14 cellular contexts compared by ENCODE assay signal in the genomic region with DNA sequence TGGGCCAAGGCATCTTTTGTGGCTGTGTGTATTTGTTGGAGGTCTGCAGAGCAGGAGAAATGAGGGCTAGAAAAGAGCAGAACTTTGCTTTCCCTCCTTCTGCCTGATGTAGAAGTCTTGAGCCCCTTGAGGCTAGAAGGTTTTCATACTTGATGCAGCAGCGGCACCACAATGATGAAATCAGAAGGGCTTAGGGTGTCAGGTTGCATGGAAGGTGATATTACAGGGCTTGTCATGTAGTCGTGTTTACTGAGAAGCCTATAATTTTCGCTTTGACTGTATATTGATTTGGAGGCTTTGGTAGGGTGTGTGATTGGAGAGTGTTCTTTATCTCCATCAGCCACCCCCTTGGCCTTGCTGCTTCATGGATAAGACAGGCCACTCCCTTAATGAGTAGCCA.
DNase-seq lines count a peak whose midpoint lies in the region; ATAC-seq, FAIRE-seq and TF ChIP-seq lines count a peak whose summit lies in the region.
"Had no signal": no experiment of that assay in that cellular context is flagged by ENCODE, and none has a peak within 500 bp of the region (broad histone marks: within the 10 kb centered on the region; RNA-seq: fewer than 3 reads in every experiment).

No MANE protein-coding gene starts in this region.

- no TSS peak for BruUV-seq in HepG2 (replicated peaks; lab: Mats Ljungman, UMichigan)

- WGBS in HepG2 (ENCODE audit: low lambda C conversion rate): 0% methylated on average over 3 of the region's 3 CpGs
- WGBS in right lobe of liver (ENCODE audit: insufficient coverage, low coverage, low lambda C conversion rate, missing lambda C conversion rate): 96% methylated on average over 3 of the region's 3 CpGs
- 87 to 100% methylated on average over 1 to 3 of the region's 3 CpGs for WGBS in endodermal cell (ENCODE audit: insufficient coverage in 1 of 2, insufficient read length in 1 of 2), 2 experiments
- WGBS in body of pancreas, 2 donors: 68 to 76% methylated on average over 3 of the region's 3 CpGs

- no peak overlapping the region for H3K9ac ChIP-seq in HepG2 (ENCODE audit: insufficient read depth, low read depth, low read length)
- no peak overlapping the region for H3K9ac ChIP-seq in endodermal cell (ENCODE audit: extremely low read depth, low read length, poor library complexity, severe bottlenecking)

- no peaks in the 10 kb centered on the region for H4K20me1 ChIP-seq in HepG2 (ENCODE audit: insufficient read depth, low read length)

- POLR2A ChIA-PET in HepG2 (lab: Yijun Ruan, JAX): interaction anchor here (1.0 kb wide), 1 partner anchor 206 kb away, joined by 4 read pairs; no protein-coding TSS in a partner anchor
- POLR2A ChIA-PET in activated CD4-positive, alpha-beta memory T cell treated with anti-CD3 and anti-CD28 coated beads, Interleukin-2, amount 10 ng/mL, durations not matched to agents 7 days and 5 days (lab: Charles Lee): no interaction called here

- H3K4me2 ChIP-seq in HepG2 (ENCODE audit: low read depth, low read length): peak overlapping the region; percentile 34; the same call in 1 of the 2 replicates

- DNase-seq in HepG2 (ENCODE audit: low spot score) (no peak), right lobe of liver (no peak), NCI-H2227 (lab: John Stamatoyannopoulos, UW; ENCODE audit: unreplicated experiment) (peak; percentile 70), epithelial cell of esophagus (ENCODE audit: low read depth) (peak; percentile 54), endodermal cell (no peak), hippocampal formation (lab: John Stamatoyannopoulos, UW) (no peak), body of pancreas (no peak)
- no peak for DNase-seq in activated CD4-positive, alpha-beta memory T cell treated with anti-CD3 and anti-CD28 coated beads, Interleukin-2, amount 10 ng/mL, durations not matched to agents 7 days and 5 days
- DNase-seq: activated CD4-positive, alpha-beta T cell treated with anti-CD3 and anti-CD28 coated beads, Interleukin-2, amount 10 ng/mL, durations not matched to agents 24 days and 14 days; activated naive CD4-positive, alpha-beta T cell treated with anti-CD3 and anti-CD28 coated beads, Interleukin-2, amount 10 ng/mL, durations not matched to agents 7 days and 5 days; CD4-positive, CD25-positive, alpha-beta regulatory T cell; erythroblast; RPMI8226 had no signal

- peak; percentile 40; the same call in 2 of the 3 replicates for ATAC-seq in HepG2
- no peak for ATAC-seq in right lobe of liver
- no peak for ATAC-seq in body of pancreas

- TF ChIP-seq RAD21 in HepG2 (CRISPR knock-in tag; IDR thresholded peaks at IDR 0.05): no peak

- H3K9me3 ChIP-seq in HepG2 (ENCODE audit: low read length) (no peaks in the 10 kb centered on the region), right lobe of liver (no peaks in the 10 kb centered on the region), endodermal cell (ENCODE audit: control insufficient read depth, low read length) (no peaks in the 10 kb centered on the region), body of pancreas (no peaks in the 10 kb centered on the region)

- TF ChIP-seq CTCF in HepG2 (CRISPR knock-in tag; IDR thresholded peaks at IDR 0.05): no peak
- no peak for TF ChIP-seq CTCF in right lobe of liver (IDR thresholded peaks at IDR 0.05)
- TF ChIP-seq CTCF in epithelial cell of esophagus (IDR thresholded peaks at IDR 0.05; ENCODE audit: insufficient read depth, low read depth, low read length, missing control alignments): no peak
- TF ChIP-seq CTCF in endodermal cell (conservative IDR thresholded peaks at IDR 0.05): no peak
- TF ChIP-seq CTCF in body of pancreas (IDR thresholded peaks at IDR 0.05): no peak

- H3K4me3 ChIP-seq in HepG2 (replicated peaks in 1 of 3; ENCODE audit: insufficient read depth in 1 of 3, low read depth in 2 of 3, low read length in 3 of 3) (no peak overlapping the region), right lobe of liver (no peak overlapping the region), epithelial cell of esophagus (ENCODE audit: low read length) (no peak overlapping the region), endodermal cell (ENCODE audit: low read length) (no peak overlapping the region), body of pancreas (no peak overlapping the region)

- H3K27ac ChIP-seq in HepG2 (ENCODE audit: extremely low read length, insufficient read depth, low read length) (no peak overlapping the region), right lobe of liver (no peak overlapping the region), endodermal cell (ENCODE audit: low read depth, low read length) (no peak overlapping the region), body of pancreas (no peak overlapping the region)

- no peak overlapping the region for H3K27ac Mint-ChIP-seq in endodermal cell
- no peak overlapping the region for H3K27ac Mint-ChIP-seq in activated CD4-positive, alpha-beta memory T cell treated with anti-CD3 and anti-CD28 coated beads, Interleukin-2, amount 10 ng/mL, durations not matched to agents 7 days and 5 days
- H3K27ac Mint-ChIP-seq: activated CD4-positive, alpha-beta T cell treated with anti-CD3 and anti-CD28 coated beads, Interleukin-2, amount 10 ng/mL, durations not matched to agents 24 days and 14 days; activated naive CD4-positive, alpha-beta T cell treated with anti-CD3 and anti-CD28 coated beads, Interleukin-2, amount 10 ng/mL, durations not matched to agents 7 days and 5 days; CD4-positive, CD25-positive, alpha-beta regulatory T cell had no signal

- no peak for TF ChIP-seq EP300 in HepG2 (IDR thresholded peaks at IDR 0.05; ENCODE audit: low read depth in 2 of 2, low read length in 2 of 2)
- TF ChIP-seq EP300 in HepG2 (CRISPR knock-in tag; IDR thresholded peaks at IDR 0.05; ENCODE audit: borderline replicate concordance): no peak

- intact Hi-C loops in HepG2 (cut with micrococcal nuclease; ENCODE audit: unreplicated experiment): no loop called here
- intact Hi-C loops in right lobe of liver (cut with DNase I): no loop called here
- intact Hi-C loops in body of pancreas (cut with DNase I): no loop called here

- TF ChIP-seq POLR2A in HepG2 (IDR thresholded peaks at IDR 0.05; ENCODE audit: insufficient read depth in 1 of 2, low read depth in 2 of 2, low read length in 2 of 2) (no peak), right lobe of liver (IDR thresholded peaks at IDR 0.05) (no peak), body of pancreas (IDR thresholded peaks at IDR 0.05) (no peak)

- no peak overlapping the region for H3K4me3 Mint-ChIP-seq in endodermal cell
- H3K4me3 Mint-ChIP-seq in activated CD4-positive, alpha-beta memory T cell treated with anti-CD3 and anti-CD28 coated beads, Interleukin-2, amount 10 ng/mL, durations not matched to agents 7 days and 5 days: no peak overlapping the region
- H3K4me3 Mint-ChIP-seq: activated CD4-positive, alpha-beta T cell treated with anti-CD3 and anti-CD28 coated beads, Interleukin-2, amount 10 ng/mL, durations not matched to agents 24 days and 14 days; activated naive CD4-positive, alpha-beta T cell treated with anti-CD3 and anti-CD28 coated beads, Interleukin-2, amount 10 ng/mL, durations not matched to agents 7 days and 5 days; CD4-positive, CD25-positive, alpha-beta regulatory T cell had no signal

- H2AFZ ChIP-seq in HepG2 (ENCODE audit: low read length): no peak overlapping the region

- H3K36me3 Mint-ChIP-seq in endodermal cell (ENCODE audit: low read depth): no peaks in the 10 kb centered on the region
- no peaks in the 10 kb centered on the region for H3K36me3 Mint-ChIP-seq in activated CD4-positive, alpha-beta memory T cell treated with anti-CD3 and anti-CD28 coated beads, Interleukin-2, amount 10 ng/mL, durations not matched to agents 7 days and 5 days (ENCODE audit: low read depth)
- H3K36me3 Mint-ChIP-seq: activated naive CD4-positive, alpha-beta T cell treated with anti-CD3 and anti-CD28 coated beads, Interleukin-2, amount 10 ng/mL, durations not matched to agents 7 days and 5 days; CD4-positive, CD25-positive, alpha-beta regulatory T cell had no signal

- no peak for FAIRE-seq in HepG2 (lab: Jason Lieb, UNC)
- FAIRE-seq: urothelium cell line had no signal

- H3K27me3 ChIP-seq in HepG2 (ENCODE audit: control insufficient read depth in 1 of 2, insufficient read depth in 2 of 2, low read length in 2 of 2) (peaks cover 0 to 7% of the 10 kb centered on the region in 2 experiments; a peak in 3 of 5 replicates), right lobe of liver (no peaks in the 10 kb centered on the region), endodermal cell (ENCODE audit: control insufficient read depth, insufficient read depth, low read length, poor library complexity, severe bottlenecking) (no peaks in the 10 kb centered on the region), body of pancreas (no peaks in the 10 kb centered on the region)

- H3K4me1 Mint-ChIP-seq in endodermal cell: peaks cover 26% of the 10 kb centered on the region
- no peaks in the 10 kb centered on the region for H3K4me1 Mint-ChIP-seq in activated CD4-positive, alpha-beta memory T cell treated with anti-CD3 and anti-CD28 coated beads, Interleukin-2, amount 10 ng/mL, durations not matched to agents 7 days and 5 days
- H3K4me1 Mint-ChIP-seq: activated CD4-positive, alpha-beta T cell treated with anti-CD3 and anti-CD28 coated beads, Interleukin-2, amount 10 ng/mL, durations not matched to agents 24 days and 14 days; activated naive CD4-positive, alpha-beta T cell treated with anti-CD3 and anti-CD28 coated beads, Interleukin-2, amount 10 ng/mL, durations not matched to agents 7 days and 5 days; CD4-positive, CD25-positive, alpha-beta regulatory T cell had no signal

- H3K4me1 ChIP-seq in HepG2 (ENCODE audit: insufficient read depth, low read length) (peaks cover 39% of the 10 kb centered on the region), right lobe of liver (peaks cover 0 to 9% (median 0%) of the 10 kb centered on the region in 4 donors), endodermal cell (ENCODE audit: control insufficient read depth, insufficient read depth, low read length) (peaks cover 10% of the 10 kb centered on the region), body of pancreas (no peaks in the 10 kb centered on the region)

- H3K9me3 Mint-ChIP-seq in endodermal cell: no peaks in the 10 kb centered on the region
- H3K9me3 Mint-ChIP-seq in activated CD4-positive, alpha-beta memory T cell treated with anti-CD3 and anti-CD28 coated beads, Interleukin-2, amount 10 ng/mL, durations not matched to agents 7 days and 5 days: no peaks in the 10 kb centered on the region
- H3K9me3 Mint-ChIP-seq: activated CD4-positive, alpha-beta T cell treated with anti-CD3 and anti-CD28 coated beads, Interleukin-2, amount 10 ng/mL, durations not matched to agents 24 days and 14 days; activated naive CD4-positive, alpha-beta T cell treated with anti-CD3 and anti-CD28 coated beads, Interleukin-2, amount 10 ng/mL, durations not matched to agents 7 days and 5 days had no signal

- H3K36me3 ChIP-seq in HepG2 (replicated peaks in 1 of 2; ENCODE audit: control insufficient read depth in 1 of 2, insufficient read depth in 2 of 2, low read length in 2 of 2): no peaks in the 10 kb centered on the region
- H3K36me3 ChIP-seq in right lobe of liver: no peaks in the 10 kb centered on the region
- no peaks in the 10 kb centered on the region for H3K36me3 ChIP-seq in endodermal cell (ENCODE audit: control insufficient read depth, insufficient read depth, low read length)
- H3K36me3 ChIP-seq in body of pancreas (replicated peaks in 1 of 2; ENCODE audit: insufficient read depth in 1 of 2, low read depth in 2 of 2): no peaks in the 10 kb centered on the region

- no peaks in the 10 kb centered on the region for H3K79me2 ChIP-seq in HepG2 (ENCODE audit: insufficient read depth, low read length)

- H3K27me3 Mint-ChIP-seq in endodermal cell (ENCODE audit: insufficient read depth): peaks cover 7% of the 10 kb centered on the region
- peaks cover 8% of the 10 kb centered on the region for H3K27me3 Mint-ChIP-seq in activated CD4-positive, alpha-beta memory T cell treated with anti-CD3 and anti-CD28 coated beads, Interleukin-2, amount 10 ng/mL, durations not matched to agents 7 days and 5 days

- CTCF ChIA-PET in HepG2 (lab: Yijun Ruan, JAX; ENCODE audit: low intra/inter-chr PET ratio, low total read pairs): no interaction called here
- CTCF ChIA-PET in activated CD4-positive, alpha-beta memory T cell treated with anti-CD3 and anti-CD28 coated beads, Interleukin-2, amount 10 ng/mL, durations not matched to agents 7 days and 5 days (lab: Charles Lee): no interaction called here

- in situ Hi-C loops in HepG2 (cut with HindIII; ENCODE audit: extremely low pct_ligation_motif_present, low pct_unique_long_range_greater_than_20kb): no loop called here

Comparison
In these comparisons a context has a peak if more than half of its experiments do, and no peak if none do; other contexts are left out.
1. DNase-seq: peak in NCI-H2227 (single experiment) and epithelial cell of esophagus (single experiment); none in HepG2 (single experiment), right lobe of liver (0 of 3), endodermal cell (single experiment), hippocampal formation (0 of 2), activated CD4-positive, alpha-beta memory T cell treated with anti-CD3 and anti-CD28 coated beads, Interleukin-2, amount 10 ng/mL, durations not matched to agents 7 days and 5 days (single experiment) and body of pancreas (0 of 4).